Comparison of ENCODE assay signal across 20 cellular contexts in genomic region chr6:66771626-66772025, GRCh38.
"Had no signal": no experiment of that assay in that cellular context is flagged by ENCODE, and none has a peak within 500 bp of the region (broad histone marks: within the 10 kb centered on the region; RNA-seq: fewer than 3 reads in every experiment).

No MANE protein-coding gene starts in this region.

- H3K27ac ChIP-seq: lower lobe of right lung, thyroid gland had no signal

- H3K27me3 ChIP-seq: thyroid gland had no signal

- H3K9me3 ChIP-seq: lower lobe of right lung, thyroid gland had no signal

- ATAC-seq: lower lobe of right lung, T-cell had no signal

- H3K36me3 ChIP-seq: lower lobe of right lung, thyroid gland had no signal

- H3K4me1 ChIP-seq: lower lobe of right lung, thyroid gland had no signal

- DNase-seq: activated B cell treated with CpG ODN at 0.5 μM for 24 hours; activated CD4-positive, alpha-beta memory T cell treated with anti-CD3 and anti-CD28 coated beads for 36 hours; activated CD4-positive, alpha-beta T cell treated with anti-CD3 and anti-CD28 coated beads for 4 hours; activated naive CD8-positive, alpha-beta T cell treated with anti-CD3 and anti-CD28 coated beads, Interleukin-2, amount 10 ng/mL, durations not matched to agents 7 days and 5 days; activated T-cell treated with anti-CD3 and anti-CD28 coated beads for 4 hours; cortex of kidney; effector CD4-positive, alpha-beta T cell; glutamatergic neuron; hippocampal formation; islet precursor cell; lower lobe of right lung; occipital lobe; posterior cingulate gyrus; retina; stimulated activated CD4-positive, alpha-beta T cell treated with anti-CD3 and anti-CD28 coated beads, Interleukin-12 subunit alpha, Interleukin-12 subunit beta, amount 100 ng/mL, for 4 hours; stimulated activated CD4-positive, alpha-beta T cell treated with anti-CD3 and anti-CD28 coated beads, Interleukin-1b, Interleukin-23, amount 100 ng/mL, for 48 hours; stimulated activated CD8-positive, alpha-beta memory T cell treated with anti-CD3 and anti-CD28 coated beads, Interleukin-4, amount 100 ng/mL, for 48 hours; stimulated activated naive CD4-positive, alpha-beta T cell treated with Interleukin-2 at 50 U/mL for 16 hours; T-cell; thyroid gland had no signal

- H3K4me3 ChIP-seq: lower lobe of right lung, thyroid gland had no signal
